In the genomic region with DNA sequence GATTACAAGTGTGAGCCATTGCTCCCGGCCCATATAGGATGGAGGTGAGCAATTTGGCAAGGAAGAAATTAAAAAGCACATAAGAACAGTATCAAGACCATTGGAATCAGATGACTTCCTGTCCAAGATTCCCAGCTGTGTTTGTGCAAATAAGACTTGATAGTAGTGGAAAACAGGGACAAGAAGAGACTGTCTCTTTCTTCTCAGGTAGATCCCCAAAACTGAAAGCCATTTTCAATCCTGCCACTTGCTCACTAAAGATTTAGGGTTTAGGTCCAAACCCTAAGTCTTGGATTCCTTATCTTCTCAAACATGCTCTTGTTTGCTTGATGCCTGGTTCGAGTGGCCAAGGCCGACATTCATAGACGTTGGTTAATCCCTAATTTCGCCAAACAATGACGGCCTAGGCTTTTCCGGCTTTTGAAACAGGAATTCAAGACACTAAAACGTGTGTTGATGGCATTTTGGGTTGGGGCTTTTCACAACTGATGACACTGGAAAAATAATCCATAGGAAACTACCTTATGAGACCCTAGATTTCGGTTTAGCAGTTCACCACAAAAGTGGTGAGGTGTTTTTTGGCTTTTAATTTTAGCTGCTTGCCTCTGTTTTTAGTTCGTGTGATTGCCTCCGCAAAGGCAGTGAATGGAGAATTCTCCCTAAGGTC, we compare ENCODE assay signal across 8 cellular contexts. TPM values are rescaled to one million over a fixed set of nuclear protein-coding genes. Genes with fewer than 3 reads are reported as not detected.
DNase-seq lines count a peak whose midpoint lies in the region; ATAC-seq and TF ChIP-seq lines count a peak whose summit lies in the region.

No MANE protein-coding gene starts in this region.

- H3K9me3 ChIP-seq in ectodermal cell (ENCODE audit: control insufficient read depth, low read length): no peaks in the 10 kb centered on the region
- no peaks in the 10 kb centered on the region for H3K9me3 ChIP-seq in neuron (ENCODE audit: low read length)

- intact Hi-C loops in Calu3 (cut with micrococcal nuclease; ENCODE audit: unreplicated experiment): loop anchor here (5.0 kb wide), 1 partner anchor 48 kb away; no protein-coding TSS in a partner anchor

- peaks cover 33% of the 10 kb centered on the region for H3K4me1 Mint-ChIP-seq in Calu3 (ENCODE audit: low read depth, unreplicated experiment)

- H3K27me3 Mint-ChIP-seq in Calu3 (ENCODE audit: unreplicated experiment): no peaks in the 10 kb centered on the region

- TF ChIP-seq CTCF in Calu3 (IDR thresholded peaks at IDR 0.05; ENCODE audit: unreplicated experiment) (no peak), GM20000 (IDR thresholded peaks at IDR 0.05; ENCODE audit: extremely low read depth, missing control alignments) (no peak)

- peaks cover 6% of the 10 kb centered on the region for H3K27me3 ChIP-seq in ectodermal cell (ENCODE audit: control insufficient read depth, insufficient read depth, low read length, poor library complexity, severe bottlenecking)
- H3K27me3 ChIP-seq in neuron (ENCODE audit: insufficient read depth, low read length): no peaks in the 10 kb centered on the region

- H3K27ac Mint-ChIP-seq in Calu3 (ENCODE audit: unreplicated experiment): peak overlapping the region; percentile 92

- 45 to 52% methylated on average over 11 of the region's 11 CpGs for WGBS in ectodermal cell, 2 experiments

- H3K4me3 ChIP-seq in ectodermal cell (ENCODE audit: insufficient read depth, low read depth, low read length) (peak overlapping the region; percentile 33), neuron (ENCODE audit: low read length) (peak overlapping the region; percentile 48)

- BruUV-seq in Calu3 (replicated peaks; lab: Mats Ljungman, UMichigan): no TSS peak

- H3K27ac ChIP-seq in ectodermal cell (ENCODE audit: insufficient read depth, low read depth, low read length, poor library complexity, severe bottlenecking): peak overlapping the region; percentile 64

- no peaks in the 10 kb centered on the region for H3K36me3 ChIP-seq in ectodermal cell (ENCODE audit: control insufficient read depth, insufficient read depth, low read length)
- H3K36me3 ChIP-seq in neuron (ENCODE audit: insufficient read depth, low read length): peaks cover 5% of the 10 kb centered on the region

- H3K4me1 ChIP-seq in ectodermal cell (ENCODE audit: control insufficient read depth, insufficient read depth, low read length): peaks cover 20% of the 10 kb centered on the region
- H3K4me1 ChIP-seq in neuron (ENCODE audit: insufficient read depth, low read length): peaks cover 30% of the 10 kb centered on the region

- ATAC-seq in GM21576 (IDR thresholded peaks at IDR 0.05; ENCODE audit: unreplicated experiment): no peak
- ATAC-seq in HG03108 (IDR thresholded peaks at IDR 0.05; ENCODE audit: unreplicated experiment): no peak

- H2AFZ ChIP-seq in neuron (ENCODE audit: low read depth, low read length): peak overlapping the region; percentile 45

- CTCF ChIA-PET in Calu3 (lab: Charles Lee): interaction anchor here (1.6 kb wide), 1 partner anchor 8 kb away, joined by 7 read pairs; no protein-coding TSS in a partner anchor

- H3K4me3 Mint-ChIP-seq in Calu3 (ENCODE audit: low read depth, unreplicated experiment): peak overlapping the region; percentile 90

- H3K9me3 Mint-ChIP-seq in Calu3 (ENCODE audit: low read depth, unreplicated experiment): no peaks in the 10 kb centered on the region

- DNase-seq in Calu3 (no peak), NCI-H69 (lab: John Stamatoyannopoulos, UW) (peak; percentile 58), NCI-H2107 (lab: John Stamatoyannopoulos, UW) (no peak), GM20000 (ENCODE audit: low spot score) (no peak)

- peaks cover 63% of the 10 kb centered on the region for H3K36me3 Mint-ChIP-seq in Calu3 (ENCODE audit: insufficient read depth, unreplicated experiment)

RNA-seq across cellular contexts. Expression of gene GTPBP1, which starts 1.0 kb away (rescaled TPM):
- total RNA-seq in Calu3 (2022): 79.1 and 91.4 TPM in 2 replicates
- polyA plus RNA-seq in ectodermal cell (2013, experiment 1 of 4): 64.2 TPM
- polyA plus RNA-seq in ectodermal cell (2013, experiment 2 of 4): 70.5 TPM
- polyA plus RNA-seq in ectodermal cell (2013, experiment 3 of 4): 53.1 TPM
- polyA plus RNA-seq in ectodermal cell (2013, experiment 4 of 4): 60.0 TPM

RNA-seq across cellular contexts. Expression of gene JOSD1, which starts 4.0 kb away (rescaled TPM):
- 58.5 and 70.0 TPM in 2 replicates for total RNA-seq in Calu3 (2022)
- 28.7 TPM for polyA plus RNA-seq in ectodermal cell (2013, experiment 1 of 4)
- 29.7 TPM for polyA plus RNA-seq in ectodermal cell (2013, experiment 2 of 4)
- 24.7 TPM for polyA plus RNA-seq in ectodermal cell (2013, experiment 3 of 4)
- 29.1 TPM for polyA plus RNA-seq in ectodermal cell (2013, experiment 4 of 4)

RNA-seq across cellular contexts. Expression of gene TOMM22, which starts 22.9 kb away (rescaled TPM):
- total RNA-seq in Calu3 (2022): 94.6 and 105 TPM in 2 replicates
- 96.5 TPM for polyA plus RNA-seq in ectodermal cell (2013, experiment 1 of 4)
- 96.6 TPM for polyA plus RNA-seq in ectodermal cell (2013, experiment 2 of 4)
- polyA plus RNA-seq in ectodermal cell (2013, experiment 3 of 4): 73.4 TPM
- 81.1 TPM for polyA plus RNA-seq in ectodermal cell (2013, experiment 4 of 4)

RNA-seq across cellular contexts. Expression of gene CBY1, which starts 48.3 kb away (rescaled TPM):
- 40.9 and 42.7 TPM in 2 replicates for total RNA-seq in Calu3 (2022)
- 58.8 TPM for polyA plus RNA-seq in ectodermal cell (2013, experiment 1 of 4)
- polyA plus RNA-seq in ectodermal cell (2013, experiment 2 of 4): 59.3 TPM
- 42.2 TPM for polyA plus RNA-seq in ectodermal cell (2013, experiment 3 of 4)
- polyA plus RNA-seq in ectodermal cell (2013, experiment 4 of 4): 47.3 TPM

RNA-seq across cellular contexts. Expression of gene FAM227A, which starts 48.5 kb away (rescaled TPM):
- 9.6 and 10.8 TPM in 2 replicates for total RNA-seq in Calu3 (2022)
- polyA plus RNA-seq in ectodermal cell (2013, experiment 1 of 4): 10.0 TPM
- 13.8 TPM for polyA plus RNA-seq in ectodermal cell (2013, experiment 2 of 4)
- polyA plus RNA-seq in ectodermal cell (2013, experiment 3 of 4): 7.5 TPM
- polyA plus RNA-seq in ectodermal cell (2013, experiment 4 of 4): 10.5 TPM
